Comparison of ENCODE assay signal across 8 cellular contexts in the genomic region with DNA sequence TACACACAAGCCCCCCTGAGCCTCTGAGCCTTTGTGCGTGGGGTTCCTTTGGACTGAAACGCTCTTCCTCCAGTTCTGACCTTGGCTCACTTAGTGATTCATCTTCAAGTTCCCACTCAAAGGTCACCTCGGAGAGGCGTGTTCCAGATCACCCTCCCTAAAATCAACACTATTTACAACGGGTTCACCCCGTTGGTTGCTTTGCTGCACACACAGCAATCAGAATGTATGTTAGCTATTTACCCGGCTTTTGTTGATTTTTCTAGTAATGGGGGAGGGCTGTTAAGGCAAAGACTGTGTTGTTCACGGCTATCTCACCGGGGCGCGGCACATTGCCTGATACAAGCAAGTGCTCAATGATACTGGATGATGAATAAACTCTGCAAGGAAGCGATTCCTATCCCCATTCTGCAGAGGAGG. TPM values are rescaled to one million over a fixed set of nuclear protein-coding genes. Genes with fewer than 3 reads are reported as not detected.
DNase-seq lines count a peak whose midpoint lies in the region; ATAC-seq and TF ChIP-seq lines count a peak whose summit lies in the region.

No MANE protein-coding gene starts in this region.

- peak overlapping the region in 7 of 8 donors; percentile 42 to 88 (median 57) for H3K27ac Mint-ChIP-seq in CD8-positive, alpha-beta memory T cell

- H3K4ac ChIP-seq in neuronal stem cell (ENCODE audit: low read length) = no peak overlapping the region

- POLR2A ChIA-PET in CD8-positive, alpha-beta memory T cell (lab: Charles Lee) = no interaction called here
- POLR2A ChIA-PET in PC-3 (lab: Charles Lee; ENCODE audit: unreplicated experiment) = no interaction called here

- no peak for TF ChIP-seq CTCF in PC-3 (conservative IDR thresholded peaks at IDR 0.05; ENCODE audit: low read depth, low read length)
- no peak for TF ChIP-seq CTCF in thyroid gland (IDR thresholded peaks at IDR 0.05)

- no peak overlapping the region for H4K91ac ChIP-seq in neuronal stem cell (ENCODE audit: low read depth, low read length, poor library complexity)

- no peak overlapping the region for H2BK15ac ChIP-seq in neuronal stem cell (ENCODE audit: low read length)

- no peaks in the 10 kb centered on the region for H3K9me2 ChIP-seq in PC-3 (replicated peaks; ENCODE audit: low read length)

- BruUV-seq in PC-3 (replicated peaks; lab: Mats Ljungman, UMichigan) = TSS peak; percentile 70

- intact Hi-C loops in PC-3 (cut with micrococcal nuclease) = no loop called here
- intact Hi-C loops in thyroid gland (cut with DNase I) = no loop called here

- no peaks in the 10 kb centered on the region for H3K9me3 Mint-ChIP-seq in CD8-positive, alpha-beta memory T cell

- H3K9ac ChIP-seq in PC-3 (ENCODE audit: low read length) (peak overlapping the region; percentile 65), neuronal stem cell (ENCODE audit: low read depth, low read length, poor library complexity) (no peak overlapping the region)

- H2AK5ac ChIP-seq in neuronal stem cell (ENCODE audit: low read depth, low read length) = no peak overlapping the region

- H3K4me1 ChIP-seq in CD8-positive, alpha-beta memory T cell (ENCODE audit: insufficient read depth, low read length) = peaks cover 18% of the 10 kb centered on the region
- peaks cover 7% of the 10 kb centered on the region for H3K4me1 ChIP-seq in PC-3 (ENCODE audit: insufficient read depth, low read length)
- peaks cover 2 to 19% of the 10 kb centered on the region in 2 donors for H3K4me1 ChIP-seq in neuronal stem cell (ENCODE audit: control insufficient read depth in 2 of 2, insufficient read depth in 1 of 2, low read depth in 1 of 2, low read length in 2 of 2)
- H3K4me1 ChIP-seq in thyroid gland = peaks cover 14 to 15% of the 10 kb centered on the region in 2 donors

- ATAC-seq in PC-3 (peak; percentile 9), GM19397 (IDR thresholded peaks at IDR 0.05; ENCODE audit: unreplicated experiment) (no peak)

- DNase-seq in CD8-positive, alpha-beta memory T cell = peak in 1 of 5 donors; percentile 3
- no peak for DNase-seq in PC-3
- peak; percentile 56 to 69 for DNase-seq in erythroblast (lab: John Stamatoyannopoulos, UW)
- no peak for DNase-seq in neuronal stem cell (ENCODE audit: low spot score)
- DNase-seq in thyroid gland = no peak
- no peak for DNase-seq in inferior parietal cortex (ENCODE audit: extremely low spot score)
- DNase-seq in mucosa of gallbladder (ENCODE audit: low spot score) = no peak

- H3K14ac ChIP-seq in neuronal stem cell (ENCODE audit: low read length) = no peak overlapping the region

- H4K20me1 ChIP-seq in PC-3 (ENCODE audit: low read length) = no peaks in the 10 kb centered on the region

- H3K4me2 ChIP-seq in PC-3 (ENCODE audit: low read length) (peak overlapping the region; percentile 97), neuronal stem cell (ENCODE audit: insufficient read depth, low read length, poor library complexity, severe bottlenecking) (peak overlapping the region; percentile 95)

- H2BK120ac ChIP-seq in neuronal stem cell (ENCODE audit: low read depth, low read length) = no peak overlapping the region

- peak overlapping the region; percentile 31 for H3K27ac ChIP-seq in CD8-positive, alpha-beta memory T cell (ENCODE audit: low read depth, low read length)
- H3K27ac ChIP-seq in PC-3 (ENCODE audit: low read length) = no peak overlapping the region
- H3K27ac ChIP-seq in neuronal stem cell (replicated peaks; ENCODE audit: low read length) = no peak overlapping the region
- no peak overlapping the region for H3K27ac ChIP-seq in thyroid gland

- H2AFZ ChIP-seq in PC-3 (ENCODE audit: low read length) (peak overlapping the region; percentile 95), neuronal stem cell (ENCODE audit: low read length) (peak overlapping the region; percentile 100)

- H4K8ac ChIP-seq in neuronal stem cell (ENCODE audit: low read depth, low read length) = no peak overlapping the region

- CTCF ChIA-PET in CD8-positive, alpha-beta memory T cell (lab: Charles Lee) = interaction anchor here (1.4 kb wide), 1 partner anchor 24 kb away, joined by 5 read pairs; no protein-coding TSS in a partner anchor
- CTCF ChIA-PET in PC-3 (lab: Charles Lee) = no interaction called here

- no peaks in the 10 kb centered on the region for H3K79me2 ChIP-seq in PC-3 (ENCODE audit: low read length)

- no peak overlapping the region for H2BK12ac ChIP-seq in neuronal stem cell (ENCODE audit: low read length)

- H3K27me3 ChIP-seq in CD8-positive, alpha-beta memory T cell (ENCODE audit: insufficient read depth, low read length, poor library complexity, severe bottlenecking) = no peaks in the 10 kb centered on the region
- no peaks in the 10 kb centered on the region for H3K27me3 ChIP-seq in PC-3 (ENCODE audit: low read length)
- peaks cover 0 to 1% (median 0%) of the 10 kb centered on the region in 3 experiments for H3K27me3 ChIP-seq in neuronal stem cell (ENCODE audit: control insufficient read depth in 3 of 3, insufficient read depth in 3 of 3, low read depth in 1 of 3, low read length in 3 of 3)
- no peaks in the 10 kb centered on the region for H3K27me3 ChIP-seq in thyroid gland

- peaks cover 12 to 26% (median 17%) of the 10 kb centered on the region in 3 donors for H3K4me1 Mint-ChIP-seq in CD8-positive, alpha-beta memory T cell

- peaks cover 0 to 35% (median 7%) of the 10 kb centered on the region in 3 donors for H3K36me3 Mint-ChIP-seq in CD8-positive, alpha-beta memory T cell

- no CpG with 5 or more reads among the region's 12 CpGs for WGBS in neuronal stem cell (ENCODE audit: extremely low coverage in 2 of 2, insufficient read length in 2 of 2, insufficient replicate concordance in 1 of 2), 2 donors
- WGBS in thyroid gland, 2 donors = 33 to 40% methylated on average over 12 of the region's 12 CpGs

- H3K4me3 ChIP-seq in CD8-positive, alpha-beta memory T cell (ENCODE audit: low read length) = peak overlapping the region; percentile 68
- peak overlapping the region; percentile 88 for H3K4me3 ChIP-seq in PC-3 (ENCODE audit: low read length)
- H3K4me3 ChIP-seq in neuronal stem cell (ENCODE audit: low read length in 2 of 2) = peak overlapping the region; percentile 75 to 96
- H3K4me3 ChIP-seq in thyroid gland (replicated peaks in 1 of 3) = peak overlapping the region in 1 of 3 donors; percentile 98

- no peaks in the 10 kb centered on the region for H3K27me3 Mint-ChIP-seq in CD8-positive, alpha-beta memory T cell

- H2BK5ac ChIP-seq in neuronal stem cell (ENCODE audit: low read length) = no peak overlapping the region

- no peaks in the 10 kb centered on the region for H3F3A ChIP-seq in PC-3 (ENCODE audit: low read length, unreplicated experiment)

- peaks cover 7% of the 10 kb centered on the region for H3K79me1 ChIP-seq in neuronal stem cell (ENCODE audit: low read depth, low read length)

- no peaks in the 10 kb centered on the region for H3K9me3 ChIP-seq in CD8-positive, alpha-beta memory T cell (ENCODE audit: low read length)
- no peaks in the 10 kb centered on the region for H3K9me3 ChIP-seq in PC-3 (ENCODE audit: low read length)
- H3K9me3 ChIP-seq in neuronal stem cell (replicated peaks in 1 of 2; ENCODE audit: control insufficient read depth in 2 of 2, insufficient read depth in 1 of 2, low read depth in 1 of 2, low read length in 2 of 2) = no peaks in the 10 kb centered on the region
- H3K9me3 ChIP-seq in thyroid gland = no peaks in the 10 kb centered on the region

- H3K18ac ChIP-seq in neuronal stem cell (ENCODE audit: low read length) = no peak overlapping the region

- no peaks in the 10 kb centered on the region for H3K36me3 ChIP-seq in CD8-positive, alpha-beta memory T cell (ENCODE audit: insufficient read depth, low read length)
- H3K36me3 ChIP-seq in PC-3 (ENCODE audit: low read depth, low read length) = no peaks in the 10 kb centered on the region
- H3K36me3 ChIP-seq in neuronal stem cell (replicated peaks in 1 of 2; ENCODE audit: control insufficient read depth in 2 of 2, insufficient read depth in 2 of 2, low read length in 2 of 2) = no peaks in the 10 kb centered on the region
- no peaks in the 10 kb centered on the region for H3K36me3 ChIP-seq in thyroid gland

- H3K23ac ChIP-seq in neuronal stem cell (ENCODE audit: low read depth, low read length, poor library complexity) = no peak overlapping the region

- TF ChIP-seq POLR2A in erythroblast (IDR thresholded peaks at IDR 0.05; ENCODE audit: low read length) = no peak
- TF ChIP-seq POLR2A in thyroid gland (IDR thresholded peaks at IDR 0.05) = no peak

- H3K4me3 Mint-ChIP-seq in CD8-positive, alpha-beta memory T cell = peak overlapping the region; percentile 61 to 92 (median 79)

RNA-seq across cellular contexts. Expression of a gene that starts 1.0 kb away (rescaled TPM):
- 10 to 100 TPM; 18.8 to 19.0 TPM for total RNA-seq in CD8-positive, alpha-beta memory T cell
- polyA plus RNA-seq in CD8-positive, alpha-beta memory T cell = 33.3 TPM
- total RNA-seq in PC-3 (2014; rRNA removed) (26.2 and 42.9 TPM in 2 replicates), thyroid gland (10 to 100 TPM; 26.0 to 46.8 (median 30.8) TPM), mucosa of gallbladder (10.7 TPM)
- 3.1 TPM for polyA plus RNA-seq in neuronal stem cell (2013, experiment 1 of 2)
- 2.7 TPM for polyA plus RNA-seq in neuronal stem cell (2013, experiment 2 of 2)

RNA-seq across cellular contexts. Expression of a gene that starts 33.0 kb away (rescaled TPM):
- not detected for total RNA-seq in CD8-positive, alpha-beta memory T cell
- polyA plus RNA-seq in CD8-positive, alpha-beta memory T cell = not detected
- total RNA-seq in PC-3 (2014; rRNA removed) (not detected in 2 replicates), thyroid gland (100 to 1,000 TPM; 172 to 385 (median 287) TPM), mucosa of gallbladder (25.0 TPM)
- polyA plus RNA-seq in neuronal stem cell (2013, experiment 1 of 2) = 0.52 TPM
- 0.72 TPM for polyA plus RNA-seq in neuronal stem cell (2013, experiment 2 of 2)

RNA-seq across cellular contexts. Expression of a gene that starts 38.9 kb away (rescaled TPM):
- total RNA-seq in CD8-positive, alpha-beta memory T cell = 10 to 100 TPM; 47.8 to 50.7 TPM
- polyA plus RNA-seq in CD8-positive, alpha-beta memory T cell = 32.8 TPM
- total RNA-seq in PC-3 (2014; rRNA removed) = 22.9 and 29.7 TPM in 2 replicates
- polyA plus RNA-seq in neuronal stem cell (2013, experiment 1 of 2) = 7.9 TPM
- polyA plus RNA-seq in neuronal stem cell (2013, experiment 2 of 2) = 8.4 TPM
- total RNA-seq in thyroid gland = 10 to 100 TPM; 27.3 to 47.1 (median 43.0) TPM
- 26.2 TPM for total RNA-seq in mucosa of gallbladder

Comparison
In these comparisons a context has a peak if more than half of its experiments do, and no peak if none do; other contexts are left out.
1. DNase-seq: peak in erythroblast (2 of 2); none in PC-3 (single experiment), neuronal stem cell (single experiment), thyroid gland (0 of 2), inferior parietal cortex (single experiment) and mucosa of gallbladder (single experiment).
2. RNA of a gene that starts 33.0 kb away (total RNA-seq): 172 to 385 TPM in thyroid gland and 25.0 TPM in mucosa of gallbladder (single experiment); not detected in CD8-positive, alpha-beta memory T cell and not detected in PC-3; every median in the first group is over 10 times any median in the second.